10 cellular contexts compared by ENCODE assay signal in the genomic region with DNA sequence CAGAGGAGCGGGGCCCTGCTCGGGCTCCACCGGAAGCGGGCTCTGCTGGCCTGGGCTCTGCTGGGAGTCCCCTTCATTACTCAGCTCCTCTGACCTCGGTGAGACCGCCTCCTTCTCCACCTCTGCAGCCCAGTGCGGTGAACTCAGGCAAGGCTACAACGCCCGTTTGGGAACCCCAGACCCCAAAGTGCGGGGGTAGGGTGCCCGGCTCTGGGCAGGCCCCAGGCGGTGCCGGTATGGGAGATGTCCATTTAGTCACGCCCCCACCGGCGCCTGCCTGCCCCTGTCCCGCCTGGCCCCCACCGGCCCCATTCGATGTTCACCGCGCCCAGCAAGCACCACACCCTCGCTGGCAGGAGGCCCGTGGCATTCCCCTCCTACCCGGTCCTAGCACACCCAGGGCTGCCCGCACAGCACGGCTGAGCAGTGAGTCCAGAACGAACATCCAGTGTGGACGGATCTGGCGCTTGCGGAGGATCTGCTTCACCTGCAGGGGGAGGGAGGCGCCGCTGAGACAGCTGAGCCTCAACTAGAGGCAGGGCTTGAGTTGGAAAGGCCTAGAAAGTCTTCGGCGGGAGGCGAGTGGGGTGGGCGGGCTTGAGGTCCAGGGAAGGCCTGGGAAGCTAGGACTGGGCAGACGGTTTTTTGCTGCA. TPM values are rescaled to one million over a fixed set of nuclear protein-coding genes. Genes with fewer than 3 reads are reported as not detected.
DNase-seq lines count a peak whose midpoint lies in the region; ATAC-seq lines count a peak whose summit lies in the region.
"Had no signal": no experiment of that assay in that cellular context is flagged by ENCODE, and none has a peak within 500 bp of the region (broad histone marks: within the 10 kb centered on the region; RNA-seq: fewer than 3 reads in every experiment).

No MANE protein-coding gene starts in this region.

- H4K8ac ChIP-seq in mesenchymal stem cell (ENCODE audit: low read length): no peak overlapping the region

- no peak overlapping the region for H3K4ac ChIP-seq in mesenchymal stem cell (ENCODE audit: low read depth in 1 of 2, low read length in 2 of 2)

- peaks cover 3 to 14% of the 10 kb centered on the region in 2 donors for H3K4me1 ChIP-seq in esophagus (ENCODE audit: control insufficient read depth in 2 of 2, insufficient read depth in 2 of 2, low read length in 1 of 2)
- peaks cover 12% of the 10 kb centered on the region for H3K4me1 ChIP-seq in mesenchymal stem cell (ENCODE audit: control insufficient read depth, insufficient read depth, low read depth, low read length)

- H3K27ac ChIP-seq in esophagus (ENCODE audit: low read depth in 2 of 2, low read length in 1 of 2) (peak overlapping the region; percentile 53 to 71), substantia nigra (ENCODE audit: low read depth, low read length, poor library complexity, severe bottlenecking) (no peak overlapping the region), mesenchymal stem cell (ENCODE audit: low read length, poor library complexity, severe bottlenecking) (no peak overlapping the region)

- no peak overlapping the region for H2BK5ac ChIP-seq in mesenchymal stem cell (ENCODE audit: low read depth, low read length, poor library complexity, severe bottlenecking)

- H3K27me3 ChIP-seq in H7 (ENCODE audit: control insufficient read depth, insufficient read depth, low read length) (peaks cover 42% of the 10 kb centered on the region), esophagus (ENCODE audit: control insufficient read depth in 1 of 2, insufficient read depth in 2 of 2, low read length in 2 of 2) (no peaks in the 10 kb centered on the region), mesenchymal stem cell (ENCODE audit: control insufficient read depth in 1 of 2, insufficient read depth in 1 of 2, low read length in 2 of 2) (no peaks in the 10 kb centered on the region)

- H3K23ac ChIP-seq in mesenchymal stem cell (ENCODE audit: low read length in 2 of 2): no peak overlapping the region

- no peak overlapping the region for H2AFZ ChIP-seq in mesenchymal stem cell (ENCODE audit: low read depth, low read length)

- no peak overlapping the region for H2BK12ac ChIP-seq in mesenchymal stem cell (ENCODE audit: low read length in 2 of 2)

- H3K36me3 ChIP-seq in H7 (replicated peaks; ENCODE audit: control insufficient read depth, insufficient read depth, low read length): no peaks in the 10 kb centered on the region; the same call in 1 of the 2 replicates
- H3K36me3 ChIP-seq in esophagus (ENCODE audit: control insufficient read depth in 2 of 2, insufficient read depth in 2 of 2, low read length in 1 of 2): peaks cover 20 to 61% of the 10 kb centered on the region in 2 donors
- H3K36me3 ChIP-seq in mesenchymal stem cell (ENCODE audit: control insufficient read depth in 1 of 2, insufficient read depth in 2 of 2, low read depth in 1 of 2, low read length in 2 of 2): peaks cover 71 to 74% of the 10 kb centered on the region in 2 experiments

- no peak overlapping the region for H3K18ac ChIP-seq in mesenchymal stem cell (ENCODE audit: low read depth in 1 of 2, low read length in 2 of 2)

- no peak overlapping the region for H4K91ac ChIP-seq in mesenchymal stem cell (ENCODE audit: low read length)

- no peak overlapping the region for H2BK120ac ChIP-seq in mesenchymal stem cell (ENCODE audit: low read depth, low read length)

- H2BK15ac ChIP-seq in mesenchymal stem cell (ENCODE audit: low read depth, poor library complexity, severe bottlenecking): no peak overlapping the region

- no peaks in the 10 kb centered on the region for H3K79me1 ChIP-seq in mesenchymal stem cell (replicated peaks; ENCODE audit: low read length, poor library complexity, severe bottlenecking)

- WGBS in esophagus, 2 donors: 48 to 51% methylated on average over 37 of the region's 37 CpGs
- WGBS in mesenchymal stem cell: 89% methylated on average over 37 of the region's 37 CpGs

- no peak for ATAC-seq in GM18867 (IDR thresholded peaks at IDR 0.05; ENCODE audit: unreplicated experiment)

- H3K9me3 ChIP-seq in esophagus (ENCODE audit: control insufficient read depth in 2 of 2, insufficient read depth in 1 of 2, low read depth in 1 of 2, low read length in 1 of 2): no peaks in the 10 kb centered on the region
- H3K9me3 ChIP-seq in mesenchymal stem cell (ENCODE audit: control insufficient read depth, low read length): no peaks in the 10 kb centered on the region

- no peak overlapping the region for H2AK5ac ChIP-seq in mesenchymal stem cell (ENCODE audit: low read length, severe bottlenecking)

- no peak overlapping the region for H3K4me3 ChIP-seq in H7 (ENCODE audit: insufficient read depth, low read depth, low read length)
- H3K4me3 ChIP-seq in esophagus (ENCODE audit: low read depth in 1 of 2, low read length in 2 of 2): no peak overlapping the region
- H3K4me3 ChIP-seq in mesenchymal stem cell (ENCODE audit: insufficient read depth in 1 of 2, low read depth in 1 of 2, low read length in 2 of 2): no peak overlapping the region

- H3K14ac ChIP-seq in mesenchymal stem cell (ENCODE audit: low read length in 2 of 2): no peak overlapping the region

- DNase-seq in H7 (peak; percentile 71), ecto neural progenitor cell (ENCODE audit: low spot score) (no peak), substantia nigra (lab: John Stamatoyannopoulos, UW) (no peak), mesenchymal stem cell (no peak)
- peak; percentile 44 for DNase-seq in activated CD4-positive, CD25-positive, alpha-beta regulatory T cell treated with anti-CD3 and anti-CD28 coated beads, Interleukin-2, amount 50 U/mL, for 72 hours
- DNase-seq in stimulated activated CD4-positive, alpha-beta T cell treated with anti-CD3 and anti-CD28 coated beads, Interleukin-4, amount 100 ng/mL, for 24 hours: peak; percentile 40

- no peak overlapping the region for H3K4me2 ChIP-seq in mesenchymal stem cell (ENCODE audit: low read length, poor library complexity, severe bottlenecking)

- no peak overlapping the region for H3K9ac ChIP-seq in mesenchymal stem cell (ENCODE audit: low read length)

RNA-seq across cellular contexts. Expression of a gene that starts 10.0 kb away (rescaled TPM):
- 10.7 and 14.6 TPM in 2 replicates for total RNA-seq in H7 (2014; rRNA removed; shearing (Covaris generic))
- 100 to 1,000 TPM in 1 of 2 donors, 10 to 100 TPM in 1; 48.5 to 110 TPM for polyA plus RNA-seq in esophagus
- polyA plus RNA-seq in mesenchymal stem cell (2013, experiment 1 of 2): 27.2 TPM
- polyA plus RNA-seq in mesenchymal stem cell (2013, experiment 2 of 2): 28.1 TPM

RNA-seq across cellular contexts. Expression of a gene that starts 14.9 kb away (rescaled TPM):
- total RNA-seq in H7 (2014; rRNA removed; shearing (Covaris generic)): 5.6 and 6.4 TPM in 2 replicates
- polyA plus RNA-seq in esophagus: 100 to 1,000 TPM; 136 to 302 TPM
- polyA plus RNA-seq in mesenchymal stem cell (2013, experiment 1 of 2): 0.39 TPM
- 0.59 TPM for polyA plus RNA-seq in mesenchymal stem cell (2013, experiment 2 of 2)

RNA-seq across cellular contexts. Expression of a gene that starts 17.9 kb away (rescaled TPM):
- total RNA-seq in H7 (2014; rRNA removed; shearing (Covaris generic)): 0.14 TPM in 1 of 2 replicates, not detected in the other
- polyA plus RNA-seq in esophagus: 1 to 10 TPM; 1.6 to 2.6 TPM
- not detected for polyA plus RNA-seq in mesenchymal stem cell (2013, experiment 1 of 2)
- not detected for polyA plus RNA-seq in mesenchymal stem cell (2013, experiment 2 of 2)
- total RNA-seq: IMR-90, RPMI7951 had no signal
- polyA plus RNA-seq: IMR-90 had no signal

RNA-seq across cellular contexts. Expression of a gene that starts 26.4 kb away (rescaled TPM):
- 1.7 and 3.8 TPM in 2 replicates for total RNA-seq in H7 (2014; rRNA removed; shearing (Covaris generic))
- 10 to 100 TPM; 10.5 to 14.5 TPM for polyA plus RNA-seq in esophagus
- not detected for polyA plus RNA-seq in mesenchymal stem cell (2013, experiment 1 of 2)
- polyA plus RNA-seq in mesenchymal stem cell (2013, experiment 2 of 2): not detected
- total RNA-seq: IMR-90, RPMI7951 had no signal
- polyA plus RNA-seq: IMR-90 had no signal

RNA-seq across cellular contexts. Expression of a gene that starts 34.8 kb away (rescaled TPM):
- 41.0 and 53.4 TPM in 2 replicates for total RNA-seq in H7 (2014; rRNA removed; shearing (Covaris generic))
- 10 to 100 TPM; 31.5 to 46.6 TPM for polyA plus RNA-seq in esophagus
- 37.1 TPM for polyA plus RNA-seq in mesenchymal stem cell (2013, experiment 1 of 2)
- polyA plus RNA-seq in mesenchymal stem cell (2013, experiment 2 of 2): 36.1 TPM

Comparison
In these comparisons a context has a peak if more than half of its experiments do, and no peak if none do; other contexts are left out.
1. DNase-seq: peak in H7 (single experiment), activated CD4-positive, CD25-positive, alpha-beta regulatory T cell treated with anti-CD3 and anti-CD28 coated beads, Interleukin-2, amount 50 U/mL, for 72 hours (single experiment) and stimulated activated CD4-positive, alpha-beta T cell treated with anti-CD3 and anti-CD28 coated beads, Interleukin-4, amount 100 ng/mL, for 24 hours (single experiment); none in ecto neural progenitor cell (single experiment), substantia nigra (0 of 49) and mesenchymal stem cell (single experiment).
2. H3K27ac ChIP-seq: peak in esophagus (2 of 2); none in substantia nigra (single experiment) and mesenchymal stem cell (single experiment).